In genomic region chr11:134331565-134332188, GRCh38 we compare ENCODE assay signal across 1 cellular context.
TF ChIP-seq lines count a peak whose summit lies in the region.

TSS of gene GLB1L2 (plus strand) at chr11:134331988. CDS start at chr11:134332062, 74 bp downstream.

TF ChIP-seq in K562, 482 proteins besides CTCF, POLR2A, EP300 and RAD21 (continued from another document and continues in another):
- TF ChIP-seq ZBTB2 (IDR thresholded peaks at IDR 0.05) (no peak), ZNF41 (CRISPR knock-in tag; conservative IDR thresholded peaks at IDR 0.05) (no peak), NR3C1 (CRISPR knock-in tag; IDR thresholded peaks at IDR 0.05) (peak; percentile 91), RFX1 (IDR thresholded peaks at IDR 0.05) (peak; percentile 63), GTF2F1 (IDR thresholded peaks at IDR 0.05; ENCODE audit: low read depth, low read length) (no peak), FOXJ2 (tag; IDR thresholded peaks at IDR 0.05) (no peak), KAT2B (IDR thresholded peaks at IDR 0.05; ENCODE audit: low read depth, low read length) (no peak), PCBP1 (IDR thresholded peaks at IDR 0.05; ENCODE audit: low read depth, low read length, poor library complexity, severe bottlenecking) (no peak), MEF2A (IDR thresholded peaks at IDR 0.05; ENCODE audit: control insufficient read depth, low read depth, low read length) (no peak), THAP12 (CRISPR knock-in tag; IDR thresholded peaks at IDR 0.05) (no peak), ATF6 (CRISPR knock-in tag; IDR thresholded peaks at IDR 0.05) (peak; percentile 72; the same call in 1 of the 2 replicates), ZNF586 (CRISPR knock-in tag; conservative IDR thresholded peaks at IDR 0.05) (no peak), UBTF (IDR thresholded peaks at IDR 0.05; ENCODE audit: borderline replicate concordance in 1 of 2, low read depth in 2 of 2, low read length in 2 of 2) (no peak), KDM2B (CRISPR knock-in tag; IDR thresholded peaks at IDR 0.05) (0 out of 2 replicates have a peak, but pooled peaks have one; percentile 64), PCBP2 (IDR thresholded peaks at IDR 0.05; ENCODE audit: low read depth, low read length, poor library complexity, severe bottlenecking) (no peak), SIX5 (IDR thresholded peaks at IDR 0.05; ENCODE audit: borderline replicate concordance in 1 of 2, insufficient read depth in 1 of 2, low read depth in 1 of 2, low read length in 2 of 2) (no peak), TCF7 (IDR thresholded peaks at IDR 0.05; ENCODE audit: borderline replicate concordance) (no peak), ZC3H8 (IDR thresholded peaks at IDR 0.05) (no peak), ESRRA (IDR thresholded peaks at IDR 0.05; ENCODE audit: borderline replicate concordance, low read depth) (no peak), ZNF668 (CRISPR knock-in tag; IDR thresholded peaks at IDR 0.05) (no peak), E2F6 (IDR thresholded peaks at IDR 0.05; ENCODE audit: borderline replicate concordance in 1 of 2, extremely low read depth in 1 of 2, insufficient read depth in 1 of 2, insufficient read length in 1 of 2, low read depth in 1 of 2, low read length in 1 of 2, poor library complexity in 1 of 2, severe bottlenecking in 1 of 2) (peak; percentile 97 to 99), ZNF143 (CRISPR knock-in tag; IDR thresholded peaks at IDR 0.05) (no peak), IRF1 (CRISPR knock-in tag; IDR thresholded peaks at IDR 0.05; ENCODE audit: borderline replicate concordance) (no peak), TOE1 (IDR thresholded peaks at IDR 0.05; ENCODE audit: borderline replicate concordance) (no peak), TOE1 (CRISPR knock-in tag; IDR thresholded peaks at IDR 0.05; ENCODE audit: borderline replicate concordance, low read depth) (no peak), MITF (IDR thresholded peaks at IDR 0.05) (no peak), ZNF3 (CRISPR knock-in tag; IDR thresholded peaks at IDR 0.05) (no peak), NR4A1 (CRISPR knock-in tag; IDR thresholded peaks at IDR 0.05) (no peak), NR4A1 (tag; IDR thresholded peaks at IDR 0.05) (no peak), SMAD3 (CRISPR knock-in tag; conservative IDR thresholded peaks at IDR 0.05) (no peak), ZNF830 (CRISPR knock-in tag; IDR thresholded peaks at IDR 0.05) (no peak), TARDBP (IDR thresholded peaks at IDR 0.05) (no peak), XRCC3 (IDR thresholded peaks at IDR 0.05) (no peak), TAF1 (IDR thresholded peaks at IDR 0.05; ENCODE audit: control insufficient read depth, extremely low read depth, insufficient read depth, low read length, severe bottlenecking) (no peak), SOX6 (IDR thresholded peaks at IDR 0.05) (no peak), ZNF740 (CRISPR knock-in tag; IDR thresholded peaks at IDR 0.05) (no peak), ZNF740 (tag; IDR thresholded peaks at IDR 0.05) (no peak), CSDE1 (IDR thresholded peaks at IDR 0.05) (no peak), ZNF124 (CRISPR knock-in tag; IDR thresholded peaks at IDR 0.05) (no peak), NBN (IDR thresholded peaks at IDR 0.05; ENCODE audit: low read depth) (no peak), HMG20A (CRISPR knock-in tag; conservative IDR thresholded peaks at IDR 0.05) (no peak), DPF2 (IDR thresholded peaks at IDR 0.05) (no peak), ETV6 (IDR thresholded peaks at IDR 0.05; ENCODE audit: borderline replicate concordance in 1 of 2, low read depth in 2 of 2, low read length in 1 of 2) (no peak), ETV6 (CRISPR knock-in tag; IDR thresholded peaks at IDR 0.05; ENCODE audit: borderline replicate concordance) (peak; percentile 24; the same call in 1 of the 2 replicates), ARNT (IDR thresholded peaks at IDR 0.05) (no peak), NFIC (IDR thresholded peaks at IDR 0.05) (no peak), FOXP4 (CRISPR knock-in tag; IDR thresholded peaks at IDR 0.05; ENCODE audit: borderline replicate concordance) (peak; percentile 63; the same call in 1 of the 2 replicates), ZNF695 (CRISPR knock-in tag; IDR thresholded peaks at IDR 0.05) (no peak), HMGN3 (IDR thresholded peaks at IDR 0.05; ENCODE audit: borderline replicate concordance, extremely low read depth, insufficient read length, low read depth, low read length) (peak; percentile 37), ETS1 (conservative IDR thresholded peaks at IDR 0.05; ENCODE audit: control insufficient read depth, low read depth, low read length) (peak; percentile 91), PYGO2 (tag; IDR thresholded peaks at IDR 0.05) (no peak), E2F1 (CRISPR knock-in tag; IDR thresholded peaks at IDR 0.05) (peak; percentile 76), MTA2 (IDR thresholded peaks at IDR 0.05; ENCODE audit: low read depth) (no peak), SMARCA5 (IDR thresholded peaks at IDR 0.05) (no peak), ERF (CRISPR knock-in tag; IDR thresholded peaks at IDR 0.05) (no peak), KDM1A (IDR thresholded peaks at IDR 0.05) (no peak), ZSCAN32 (CRISPR knock-in tag; IDR thresholded peaks at IDR 0.05) (no peak), BCL6 (CRISPR knock-in tag; IDR thresholded peaks at IDR 0.05) (no peak)
